Comparison of ENCODE assay signal across 12 cellular contexts in genomic region chr2:60317831-60318230, GRCh38.
DNase-seq lines count a peak whose midpoint lies in the region; ATAC-seq and TF ChIP-seq lines count a peak whose summit lies in the region.
"Had no signal": no experiment of that assay in that cellular context is flagged by ENCODE, and none has a peak within 500 bp of the region (broad histone marks: within the 10 kb centered on the region; RNA-seq: fewer than 3 reads in every experiment).

No MANE protein-coding gene starts in this region.

- H3K27me3 Mint-ChIP-seq in osteocyte (ENCODE audit: unreplicated experiment) = peaks cover 47% of the 10 kb centered on the region
- peaks cover 29% of the 10 kb centered on the region for H3K27me3 Mint-ChIP-seq in T-helper 2 cell treated with Interferon-gamma antibody and Interleukin-4, amounts not matched to agents 5 μg/mL and 100 μg/mL, for 36 hours (ENCODE audit: low read depth)
- peaks cover 5% of the 10 kb centered on the region for H3K27me3 Mint-ChIP-seq in glutamatergic neuron (ENCODE audit: unreplicated experiment)

- no peak for TF ChIP-seq POLR2A in gastroesophageal sphincter (IDR thresholded peaks at IDR 0.05)

- WGBS in gastroesophageal sphincter (ENCODE audit: low coverage in 1 of 2), 2 donors = 12 to 32% methylated on average over 5 to 9 of the region's 9 CpGs

- H3K4me3 ChIP-seq in gastroesophageal sphincter = no peak overlapping the region
- H3K4me3 ChIP-seq: K562, thoracic aorta had no signal

- H3K9me3 ChIP-seq in gastroesophageal sphincter = no peaks in the 10 kb centered on the region
- H3K9me3 ChIP-seq: thoracic aorta had no signal

- H3K27ac ChIP-seq in gastroesophageal sphincter = no peak overlapping the region
- H3K27ac ChIP-seq: thoracic aorta had no signal

- DNase-seq in osteocyte (ENCODE audit: extremely low spot score, unreplicated experiment) (peak; percentile 38), glutamatergic neuron (no peak)
- no peak for DNase-seq in T-helper 2 cell treated with Interferon-gamma antibody and Interleukin-4, amounts not matched to agents 5 μg/mL and 100 μg/mL, for 36 hours (ENCODE audit: low spot score)
- DNase-seq in activated CD4-positive, alpha-beta T cell treated with anti-CD3 and anti-CD28 coated beads for 4 hours = no peak
- DNase-seq: activated CD8-positive, alpha-beta memory T cell treated with anti-CD3 and anti-CD28 coated beads, Interleukin-2, amount 50 U/mL, for 48 hours; small intestine had no signal

- peaks cover 7% of the 10 kb centered on the region for H3K27me3 ChIP-seq in gastroesophageal sphincter

- no peaks in the 10 kb centered on the region for H3K36me3 ChIP-seq in gastroesophageal sphincter
- H3K36me3 ChIP-seq: thoracic aorta had no signal

- no peaks in the 10 kb centered on the region for H3K36me3 Mint-ChIP-seq in osteocyte (ENCODE audit: unreplicated experiment)
- H3K36me3 Mint-ChIP-seq in T-helper 2 cell treated with Interferon-gamma antibody and Interleukin-4, amounts not matched to agents 5 μg/mL and 100 μg/mL, for 36 hours (ENCODE audit: low read depth) = no peaks in the 10 kb centered on the region
- H3K36me3 Mint-ChIP-seq in glutamatergic neuron (ENCODE audit: unreplicated experiment) = no peaks in the 10 kb centered on the region

- H3K4me1 ChIP-seq in gastroesophageal sphincter = peaks cover 0 to 21% (median 0%) of the 10 kb centered on the region in 3 donors

- H3K27ac Mint-ChIP-seq in osteocyte (ENCODE audit: unreplicated experiment) (no peak overlapping the region), glutamatergic neuron (ENCODE audit: unreplicated experiment) (no peak overlapping the region)
- H3K27ac Mint-ChIP-seq in T-helper 2 cell treated with Interferon-gamma antibody and Interleukin-4, amounts not matched to agents 5 μg/mL and 100 μg/mL, for 36 hours = no peak overlapping the region

- H3K9me3 Mint-ChIP-seq in osteocyte (ENCODE audit: unreplicated experiment) = no peaks in the 10 kb centered on the region
- H3K9me3 Mint-ChIP-seq in T-helper 2 cell treated with Interferon-gamma antibody and Interleukin-4, amounts not matched to agents 5 μg/mL and 100 μg/mL, for 36 hours = no peaks in the 10 kb centered on the region
- H3K9me3 Mint-ChIP-seq in glutamatergic neuron (ENCODE audit: unreplicated experiment) = no peaks in the 10 kb centered on the region

- TF ChIP-seq CTCF in osteocyte (IDR thresholded peaks at IDR 0.05) (no peak), glutamatergic neuron (IDR thresholded peaks at IDR 0.05; ENCODE audit: partially characterized antibody, unreplicated experiment) (no peak), gastroesophageal sphincter (IDR thresholded peaks at IDR 0.05) (no peak)

- peak; percentile 78 for ATAC-seq in GM19035 (IDR thresholded peaks at IDR 0.05; ENCODE audit: unreplicated experiment)
- ATAC-seq in HG02588 (IDR thresholded peaks at IDR 0.05; ENCODE audit: unreplicated experiment) = peak; percentile 81
- peak; percentile 81 for ATAC-seq in HG03571 (IDR thresholded peaks at IDR 0.05; ENCODE audit: unreplicated experiment)
- no peak for ATAC-seq in gastroesophageal sphincter
- ATAC-seq: K562 had no signal

- no peak for TF ChIP-seq EP300 in gastroesophageal sphincter (IDR thresholded peaks at IDR 0.05)

- H3K4me3 Mint-ChIP-seq in osteocyte (ENCODE audit: unreplicated experiment) (no peak overlapping the region), glutamatergic neuron (ENCODE audit: unreplicated experiment) (no peak overlapping the region)
- H3K4me3 Mint-ChIP-seq in T-helper 2 cell treated with Interferon-gamma antibody and Interleukin-4, amounts not matched to agents 5 μg/mL and 100 μg/mL, for 36 hours = no peak overlapping the region

- no peaks in the 10 kb centered on the region for H3K4me1 Mint-ChIP-seq in osteocyte (ENCODE audit: unreplicated experiment)
- peaks cover 14% of the 10 kb centered on the region for H3K4me1 Mint-ChIP-seq in T-helper 2 cell treated with Interferon-gamma antibody and Interleukin-4, amounts not matched to agents 5 μg/mL and 100 μg/mL, for 36 hours (ENCODE audit: low read depth)
- peaks cover 45% of the 10 kb centered on the region for H3K4me1 Mint-ChIP-seq in glutamatergic neuron (ENCODE audit: low read depth, unreplicated experiment)
